ENCODE assay signal across 33 cellular contexts in genomic region chr10:51758366-51758765, GRCh38.
"Had no signal": no experiment of that assay in that cellular context is flagged by ENCODE, and none has a peak within 500 bp of the region (broad histone marks: within the 10 kb centered on the region; RNA-seq: fewer than 3 reads in every experiment).

No MANE protein-coding gene starts in this region.

- H3K9me3 ChIP-seq: MG63 had no signal

- H3K36me3 ChIP-seq: MG63 had no signal

- DNase-seq: Karpas-422, Kasumi-1, KG1, MG63, MM.1S, MV-4-11, NCI-H1048, NCI-H1092, NCI-H1092 treated with DMSO at 0.1 percent for 48 hours, NCI-H1105, NCI-H1105 treated with DMSO at 0.1 percent for 48 hours, NCI-H1417, NCI-H1417 treated with DMSO at 0.1 percent for 48 hours, NCI-H1436, NCI-H1436 treated with DMSO at 0.1 percent for 48 hours, NCI-H146, NCI-H1694, NCI-H1694 treated with DMSO at 0.1 percent for 48 hours, NCI-H187, NCI-H187 treated with DMSO at 0.1 percent for 48 hours, NCI-H1930, NCI-H2029, NCI-H2029 treated with DMSO at 0.1 percent for 48 hours, NCI-H2081, NCI-H2081 treated with DMSO at 0.1 percent for 48 hours, NCI-H2107, NCI-H2171, NCI-H2171 treated with DMSO at 0.1 percent for 48 hours, NCI-H2227 treated with DMSO at 0.1 percent for 48 hours, NCI-H226, NCI-H345, NCI-H446 treated with DMSO at 0.1 percent for 48 hours had no signal

- H3K4me3 ChIP-seq: MG63 had no signal

- H3K27me3 ChIP-seq: MG63 had no signal

- H3K27ac ChIP-seq: KMS-11 had no signal
